ENCODE assay signal across 30 cellular contexts in the genomic region with DNA sequence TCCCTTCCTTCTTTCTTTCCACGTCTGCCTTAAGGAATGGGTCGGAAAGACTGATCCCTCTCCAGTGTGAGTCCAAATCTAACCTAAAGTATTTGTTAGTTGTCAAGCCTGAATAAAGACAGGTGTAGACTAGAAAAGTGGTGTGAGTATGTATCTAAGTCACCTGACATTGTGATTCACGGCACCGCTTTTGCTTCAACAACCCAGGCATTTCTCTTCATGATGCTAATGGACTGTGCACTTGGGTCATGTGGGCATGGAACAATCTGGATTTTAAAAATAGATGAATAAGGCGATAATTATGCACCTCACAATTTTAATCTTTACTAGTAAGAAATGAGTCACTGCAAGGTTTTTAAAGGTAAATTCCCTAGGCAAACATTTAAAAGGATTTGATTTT.
A peak's percentile ranks its signal among the peaks of the same experiment; 100 is the strongest.
DNase-seq lines count a peak whose midpoint lies in the region; ATAC-seq and TF ChIP-seq lines count a peak whose summit lies in the region.
"Had no signal": no experiment of that assay in that cellular context is flagged by ENCODE, and none has a peak within 500 bp of the region (broad histone marks: within the 10 kb centered on the region; RNA-seq: fewer than 3 reads in every experiment).

No MANE protein-coding gene starts in this region.

- CTCF ChIA-PET in Panc1 (lab: Charles Lee): no interaction called here

- H3K9me3 ChIP-seq in Panc1 (ENCODE audit: control insufficient read depth, insufficient read depth, low read depth, low read length) (no peaks in the 10 kb centered on the region), T-helper 17 cell (ENCODE audit: control insufficient read depth, low read length, poor library complexity, severe bottlenecking) (no peaks in the 10 kb centered on the region), HAP-1 (no peaks in the 10 kb centered on the region; the same call in 1 of the 2 replicates)
- H3K9me3 ChIP-seq: lower lobe of right lung, MG63, mucosa of descending colon, ovary, right atrium auricular region, thoracic aorta, vagina had no signal

- intact Hi-C loops in Panc1 (cut with micrococcal nuclease; ENCODE audit: unreplicated experiment): no loop called here

- no peak overlapping the region for H3K27ac Mint-ChIP-seq in T-helper 17 cell
- H3K27ac Mint-ChIP-seq: activated CD4-positive, alpha-beta T cell treated with anti-CD3 and anti-CD28 coated beads, Interleukin-2, amount 10 ng/mL, durations not matched to agents 24 days and 14 days; activated naive CD4-positive, alpha-beta T cell treated with anti-CD3 and anti-CD28 coated beads, Interleukin-2, amount 50 U/mL, for 24 hours; CD4-positive, alpha-beta T cell; natural killer cell treated with Interleukin-12 subunit alpha and Interleukin-12 subunit beta and Interleukin-15 and Interleukin-18, amount 100 ng/mL, for 72 hours; T-cell; WTC11 had no signal

- H3K27me3 Mint-ChIP-seq in T-helper 17 cell: peaks cover 74% of the 10 kb centered on the region

- DNase-seq in DMS53 (lab: John Stamatoyannopoulos, UW): peak; percentile 93
- no peak for DNase-seq in Panc1 (ENCODE audit: low read depth, low spot score)
- DNase-seq in foreskin keratinocyte: peak; percentile 95
- DNase-seq in stimulated activated CD4-positive, alpha-beta T cell treated with anti-CD3 and anti-CD28 coated beads, Interleukin-1b, Interleukin-23, amount 100 ng/mL, for 48 hours: no peak
- no peak for DNase-seq in T-helper 17 cell
- no peak for DNase-seq in stimulated activated CD8-positive, alpha-beta memory T cell treated with anti-CD3 and anti-CD28 coated beads, Interleukin-4, amount 100 ng/mL, for 48 hours
- DNase-seq in HAP-1 (ENCODE audit: low spot score in 2 of 2): no peak
- DNase-seq: activated CD4-positive, alpha-beta T cell treated with anti-CD3 and anti-CD28 coated beads, Interleukin-2, amount 10 ng/mL, durations not matched to agents 24 days and 14 days; activated CD8-positive, alpha-beta memory T cell treated with anti-CD3 and anti-CD28 coated beads for 24 hours; amniotic stem cell; CD4-positive, alpha-beta T cell; EL; islet precursor cell; KG1; lower lobe of right lung; MG63; NCI-H774; stimulated activated naive CD8-positive, alpha-beta T cell treated with anti-CD3 and anti-CD28 coated beads, Interleukin-15, Interleukin-2, amounts not matched to agents 100 U/mL and 50 U/mL, for 24 hours; T-cell had no signal

- peak overlapping the region; percentile 23; the same call in 1 of the 2 replicates for H3K27ac ChIP-seq in Panc1 (ENCODE audit: low read length)
- H3K27ac ChIP-seq in foreskin keratinocyte: peak overlapping the region; percentile 82
- peak overlapping the region; percentile 33 for H3K27ac ChIP-seq in rectal smooth muscle tissue (ENCODE audit: low read depth, low read length)
- H3K27ac ChIP-seq: HL-60, lower lobe of right lung, thoracic aorta, vagina had no signal

- H3K4me1 ChIP-seq in Panc1 (ENCODE audit: control insufficient read depth, insufficient read depth, low read length): no peaks in the 10 kb centered on the region
- H3K4me1 ChIP-seq in foreskin keratinocyte: peaks cover 19% of the 10 kb centered on the region
- peaks cover 2% of the 10 kb centered on the region for H3K4me1 ChIP-seq in rectal smooth muscle tissue (ENCODE audit: control insufficient read depth, insufficient read depth, low read length)
- H3K4me1 ChIP-seq in HAP-1: no peaks in the 10 kb centered on the region
- H3K4me1 ChIP-seq: lower lobe of right lung, vagina had no signal

- H3K27me3 ChIP-seq in Panc1 (ENCODE audit: control insufficient read depth, insufficient read depth, low read length): no peaks in the 10 kb centered on the region
- no peaks in the 10 kb centered on the region for H3K27me3 ChIP-seq in foreskin keratinocyte
- no peaks in the 10 kb centered on the region for H3K27me3 ChIP-seq in rectal smooth muscle tissue (ENCODE audit: control insufficient read depth, insufficient read depth, low read length)
- peaks cover 24% of the 10 kb centered on the region; the same call in 1 of the 2 replicates for H3K27me3 ChIP-seq in HAP-1 (ENCODE audit: low read depth)
- H3K27me3 ChIP-seq: MG63, ovary, right atrium auricular region, vagina had no signal

- no TSS peak for BruUV-seq in Panc1 (replicated peaks; lab: Mats Ljungman, UMichigan)

- TF ChIP-seq CTCF in Panc1 (IDR thresholded peaks at IDR 0.05) (no peak), foreskin keratinocyte (conservative IDR thresholded peaks at IDR 0.05) (no peak)

- H3K4me1 Mint-ChIP-seq in T-helper 17 cell: no peaks in the 10 kb centered on the region
- H3K4me1 Mint-ChIP-seq: activated CD4-positive, alpha-beta T cell treated with anti-CD3 and anti-CD28 coated beads, Interleukin-2, amount 10 ng/mL, durations not matched to agents 24 days and 14 days; activated naive CD4-positive, alpha-beta T cell treated with anti-CD3 and anti-CD28 coated beads, Interleukin-2, amount 50 U/mL, for 24 hours; T-cell had no signal

- H3K36me3 ChIP-seq in Panc1 (ENCODE audit: control insufficient read depth, insufficient read depth, low read length): no peaks in the 10 kb centered on the region
- no peaks in the 10 kb centered on the region for H3K36me3 ChIP-seq in rectal smooth muscle tissue (ENCODE audit: control insufficient read depth, insufficient read depth, low read length)
- H3K36me3 ChIP-seq in HAP-1 (replicated peaks): no peaks in the 10 kb centered on the region
- H3K36me3 ChIP-seq: lower lobe of right lung, MG63, ovary, right atrium auricular region, thoracic aorta, vagina had no signal

- no peaks in the 10 kb centered on the region for H3K36me3 Mint-ChIP-seq in T-helper 17 cell (ENCODE audit: low read depth)
- H3K36me3 Mint-ChIP-seq: activated naive CD4-positive, alpha-beta T cell treated with anti-CD3 and anti-CD28 coated beads, Interleukin-2, amount 50 U/mL, for 24 hours; natural killer cell treated with Interleukin-12 subunit alpha and Interleukin-12 subunit beta and Interleukin-15 and Interleukin-18, amount 100 ng/mL, for 72 hours; T-cell; WTC11 had no signal

- no peak for ATAC-seq in Panc1
- peak; percentile 97 for ATAC-seq in foreskin keratinocyte
- ATAC-seq in T-helper 17 cell: no peak
- ATAC-seq: natural killer cell treated with Interleukin-12 subunit alpha and Interleukin-12 subunit beta and Interleukin-15 and Interleukin-18, amount 100 ng/mL, for 72 hours; stimulated activated naive CD8-positive, alpha-beta T cell treated with anti-CD3 and anti-CD28 coated beads, Interleukin-15, Interleukin-2, amounts not matched to agents 100 U/mL and 50 U/mL, for 24 hours; T-cell had no signal

- POLR2A ChIA-PET in Panc1 (lab: Charles Lee): no interaction called here

- H3K4me3 Mint-ChIP-seq in T-helper 17 cell: no peak overlapping the region
- H3K4me3 Mint-ChIP-seq: activated CD4-positive, alpha-beta T cell treated with anti-CD3 and anti-CD28 coated beads, Interleukin-2, amount 10 ng/mL, durations not matched to agents 24 days and 14 days; activated naive CD4-positive, alpha-beta T cell treated with anti-CD3 and anti-CD28 coated beads, Interleukin-2, amount 50 U/mL, for 24 hours; CD4-positive, alpha-beta T cell; natural killer cell treated with Interleukin-12 subunit alpha and Interleukin-12 subunit beta and Interleukin-15 and Interleukin-18, amount 100 ng/mL, for 72 hours; T-cell; WTC11 had no signal

- no peak overlapping the region for H3K9ac ChIP-seq in rectal smooth muscle tissue (ENCODE audit: low read length)

- H3K4me3 ChIP-seq in Panc1 (ENCODE audit: low read depth in 2 of 2, low read length in 2 of 2) (no peak overlapping the region), rectal smooth muscle tissue (ENCODE audit: low read length) (no peak overlapping the region), HAP-1 (no peak overlapping the region)
- H3K4me3 ChIP-seq: lower lobe of right lung, MG63, mucosa of descending colon, ovary, right atrium auricular region, smooth muscle cell, thoracic aorta, vagina had no signal

- in situ Hi-C loops in Panc1 (cut with HindIII; ENCODE audit: low pct_unique_long_range_greater_than_20kb, low sequenced_read_pairs): no loop called here
- in situ Hi-C loops in HAP-1 (cut with MboI; ENCODE audit: low sequenced_read_pairs): no loop called here

Comparison
In these comparisons a context has a peak if more than half of its experiments do, and no peak if none do; other contexts are left out.
1. DNase-seq: peak in DMS53 (single experiment) and foreskin keratinocyte (2 of 2); none in Panc1 (single experiment), stimulated activated CD4-positive, alpha-beta T cell treated with anti-CD3 and anti-CD28 coated beads, Interleukin-1b, Interleukin-23, amount 100 ng/mL, for 48 hours (single experiment), T-helper 17 cell (0 of 3), stimulated activated CD8-positive, alpha-beta memory T cell treated with anti-CD3 and anti-CD28 coated beads, Interleukin-4, amount 100 ng/mL, for 48 hours (single experiment) and HAP-1 (0 of 2).
2. H3K27ac ChIP-seq: peak in every context shown above with its lines; median percentile 82 in foreskin keratinocyte; 33 in rectal smooth muscle tissue; 23 in Panc1.